8 cellular contexts compared by ENCODE assay signal in the genomic region with DNA sequence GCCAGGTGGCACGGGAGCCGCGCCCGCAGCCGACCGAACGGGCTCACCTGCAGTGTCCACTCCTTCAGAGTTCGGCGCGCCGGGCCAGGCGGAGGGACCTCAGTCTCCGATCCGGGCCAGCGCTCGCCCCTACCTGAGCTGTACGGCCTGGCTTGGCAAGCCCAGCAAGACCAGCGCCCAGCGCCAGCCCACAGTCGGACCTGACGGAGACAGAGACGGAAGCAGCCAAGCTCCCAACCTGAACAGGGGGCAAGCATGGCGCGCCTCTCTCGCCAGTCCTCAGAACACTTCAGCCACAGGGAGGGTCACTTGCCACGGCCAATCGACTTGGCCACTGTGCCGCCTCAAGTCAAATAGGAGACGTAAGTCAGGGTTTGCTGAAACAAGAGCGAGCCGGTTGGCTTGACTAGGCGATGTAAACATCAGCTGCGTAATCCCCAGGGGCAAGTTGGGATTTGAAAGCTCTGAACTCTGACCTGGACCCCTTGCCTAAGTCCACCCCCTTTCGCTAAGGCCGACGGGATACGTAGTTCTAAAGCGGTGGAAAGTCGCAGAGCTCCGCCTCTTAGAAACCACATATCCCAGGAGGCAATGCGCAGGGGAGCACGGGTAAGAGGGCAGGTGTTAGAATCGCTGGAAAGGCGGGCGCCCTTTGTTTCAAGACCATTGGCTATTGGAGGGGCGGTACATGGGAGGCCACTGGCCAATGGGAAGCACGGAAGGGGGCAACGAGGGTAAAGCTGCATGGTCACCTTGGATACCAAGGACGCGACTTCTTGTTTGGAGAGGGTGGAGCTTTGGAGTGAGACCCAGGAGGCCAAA. TPM values are rescaled to one million over a fixed set of nuclear protein-coding genes. Genes with fewer than 3 reads are reported as not detected.
DNase-seq lines count a peak whose midpoint lies in the region; ATAC-seq and TF ChIP-seq lines count a peak whose summit lies in the region.
"Not testable (repeated sequence)": the region's sequence is repeated elsewhere in the genome, so short reads cannot be mapped to it uniquely, and the experiment has no call there.

A gene with protein sequence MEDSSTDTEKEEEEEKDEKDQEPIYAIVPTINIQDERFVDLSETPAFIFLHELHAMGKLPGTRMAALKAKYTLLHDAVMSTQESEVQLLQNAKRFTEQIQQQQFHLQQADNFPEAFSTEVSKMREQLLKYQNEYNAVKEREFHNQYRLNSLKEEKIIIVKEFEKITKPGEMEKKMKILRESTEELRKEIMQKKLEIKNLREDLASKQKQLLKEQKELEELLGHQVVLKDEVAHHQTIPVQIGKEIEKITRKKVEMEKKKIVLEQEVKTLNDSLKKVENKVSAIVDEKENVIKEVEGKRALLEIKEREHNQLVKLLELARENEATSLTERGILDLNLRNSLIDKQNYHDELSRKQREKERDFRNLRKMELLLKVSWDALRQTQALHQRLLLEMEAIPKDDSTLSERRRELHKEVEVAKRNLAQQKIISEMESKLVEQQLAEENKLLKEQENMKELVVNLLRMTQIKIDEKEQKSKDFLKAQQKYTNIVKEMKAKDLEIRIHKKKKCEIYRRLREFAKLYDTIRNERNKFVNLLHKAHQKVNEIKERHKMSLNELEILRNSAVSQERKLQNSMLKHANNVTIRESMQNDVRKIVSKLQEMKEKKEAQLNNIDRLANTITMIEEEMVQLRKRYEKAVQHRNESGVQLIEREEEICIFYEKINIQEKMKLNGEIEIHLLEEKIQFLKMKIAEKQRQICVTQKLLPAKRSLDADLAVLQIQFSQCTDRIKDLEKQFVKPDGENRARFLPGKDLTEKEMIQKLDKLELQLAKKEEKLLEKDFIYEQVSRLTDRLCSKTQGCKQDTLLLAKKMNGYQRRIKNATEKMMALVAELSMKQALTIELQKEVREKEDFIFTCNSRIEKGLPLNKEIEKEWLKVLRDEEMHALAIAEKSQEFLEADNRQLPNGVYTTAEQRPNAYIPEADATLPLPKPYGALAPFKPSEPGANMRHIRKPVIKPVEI (plus strand): TSS at position 756 of the 822 bp plus-strand sequence. CDS start 45,054 bp downstream, outside the sequence.

- H3K36me3 ChIP-seq in BE2C, colonic mucosa: not testable (repeated sequence)

- peak within 1 kb of the TSS; percentile 58 to 67 for H3K9ac ChIP-seq in colonic mucosa (ENCODE audit: low read depth in 2 of 2, low read length in 2 of 2)

- not testable (repeated sequence) for H3K9me3 ChIP-seq in BE2C, colonic mucosa

- ATAC-seq in GM19351 (IDR thresholded peaks at IDR 0.05; ENCODE audit: unreplicated experiment) (peak; percentile 98), HG03469 (IDR thresholded peaks at IDR 0.05; ENCODE audit: unreplicated experiment) (peak; percentile 94)

- DNase-seq in BE2C: peak; percentile 98
- DNase-seq in NCI-H524 treated with DMSO at 0.1 percent for 48 hours (lab: John Stamatoyannopoulos, UW): peak; percentile 97
- peak; percentile 91 to 94 for DNase-seq in activated CD4-positive, alpha-beta T cell treated with anti-CD3 and anti-CD28 coated beads for 4 hours
- DNase-seq in colonic mucosa: peak; percentile 98
- DNase-seq in kidney glomerular epithelial cell (lab: John Stamatoyannopoulos, UW): peak; percentile 99
- DNase-seq in stimulated activated CD4-positive, alpha-beta T cell treated with anti-CD3 and anti-CD28 coated beads, Interleukin-15, amount 100 ng/mL, for 48 hours (ENCODE audit: low read depth in 2 of 2): peak; percentile 92 to 93

- not testable (repeated sequence) for H3K27me3 ChIP-seq in BE2C, colonic mucosa

- TF ChIP-seq CTCF in BE2C (IDR thresholded peaks at IDR 0.05; ENCODE audit: low read depth, low read length); colonic mucosa (IDR thresholded peaks at IDR 0.05): not testable (repeated sequence)

- H3K4me1 ChIP-seq in BE2C, colonic mucosa: not testable (repeated sequence)

- intact Hi-C loops in colonic mucosa (cut with DNase I): not testable (repeated sequence)

- not testable (repeated sequence) for H3K27ac ChIP-seq in colonic mucosa

- H3K4me3 ChIP-seq in BE2C (ENCODE audit: low read depth, low read length): peak within 1 kb of the TSS; percentile 78
- H3K4me3 ChIP-seq in colonic mucosa: peak within 1 kb of the TSS; percentile 67

RNA-seq across cellular contexts. Expression of the gene that starts here (rescaled TPM):
- polyA plus RNA-seq in BE2C (2012; ENCODE audit: insufficient read depth, insufficient read length, low read depth): not detected
- total RNA-seq in colonic mucosa: 10 to 100 TPM in 1 of 2 donors, 1 to 10 TPM in 1; 3.6 to 18.2 TPM
